Comparison of ENCODE assay signal across 9 cellular contexts in the genomic region with DNA sequence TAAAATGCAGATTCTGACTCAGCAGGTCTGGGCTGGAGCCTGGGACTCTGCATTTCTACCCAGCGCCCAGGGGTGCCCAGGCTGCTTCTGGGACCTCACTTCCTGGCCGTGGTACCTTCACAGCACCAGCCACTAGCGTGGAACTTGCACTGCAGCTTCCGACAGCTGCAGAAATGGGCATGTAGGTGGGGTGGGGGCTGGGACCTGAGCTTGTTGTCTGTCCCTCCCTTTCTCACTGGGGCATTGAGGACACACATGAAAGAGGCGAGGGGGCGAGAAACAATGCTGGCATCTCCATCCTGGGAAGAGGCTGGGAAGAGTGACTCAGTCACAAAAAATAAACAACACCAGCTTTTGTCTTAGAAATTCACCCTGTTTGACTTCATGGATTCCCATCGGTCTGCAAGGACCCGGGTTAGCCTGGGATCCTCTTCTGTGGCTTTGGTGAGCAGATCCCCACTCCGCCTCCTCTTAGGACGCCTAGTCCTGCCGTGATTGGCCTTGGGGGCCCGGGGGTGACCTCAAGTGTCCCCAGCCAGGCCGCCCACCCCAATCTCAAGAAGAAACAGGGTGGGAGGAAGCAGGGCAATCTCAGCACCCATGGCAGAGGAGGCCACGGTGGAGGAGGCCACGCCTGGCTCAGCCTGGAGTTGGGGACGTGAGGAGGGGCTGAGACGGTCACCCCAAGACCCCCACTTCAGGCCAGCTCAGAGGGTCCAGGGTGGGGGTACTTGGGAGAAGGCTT. TPM values are rescaled to one million over a fixed set of nuclear protein-coding genes. Genes with fewer than 3 reads are reported as not detected.
DNase-seq lines count a peak whose midpoint lies in the region; ATAC-seq and TF ChIP-seq lines count a peak whose summit lies in the region.
"Had no signal": no experiment of that assay in that cellular context is flagged by ENCODE, and none has a peak within 500 bp of the region (broad histone marks: within the 10 kb centered on the region; RNA-seq: fewer than 3 reads in every experiment).

No MANE protein-coding gene starts in this region.

- no peak overlapping the region for H2BK20ac ChIP-seq in H9 (ENCODE audit: low read depth, low read length, poor library complexity, severe bottlenecking)

- no peaks in the 10 kb centered on the region; a peak in 1 of 7 replicates for H3K36me3 Mint-ChIP-seq in H9 (ENCODE audit: insufficient read depth in 1 of 3, low read depth in 3 of 3)
- no peaks in the 10 kb centered on the region for H3K36me3 Mint-ChIP-seq in chondrocyte (ENCODE audit: low read depth)

- H2BK15ac ChIP-seq in H9 (ENCODE audit: low read depth, low read length) = no peak overlapping the region

- H3K4me1 Mint-ChIP-seq in H9 (peaks cover 13 to 14% of the 10 kb centered on the region in 2 experiments), chondrocyte (ENCODE audit: low read depth) (peaks cover 40% of the 10 kb centered on the region)

- no peaks in the 10 kb centered on the region for H3K9me3 Mint-ChIP-seq in H9
- H3K9me3 Mint-ChIP-seq in chondrocyte (ENCODE audit: low read depth) = no peaks in the 10 kb centered on the region

- H4K91ac ChIP-seq in H9 (ENCODE audit: insufficient read length, low read depth, low read length) = no peak overlapping the region

- H2BK12ac ChIP-seq in H9 (ENCODE audit: insufficient read length, low read depth, low read length) = no peak overlapping the region

- H2AFZ ChIP-seq in H9 (ENCODE audit: low read length) = no peak overlapping the region

- no peak for ATAC-seq in left lobe of liver
- no peak for ATAC-seq in HG02840 (IDR thresholded peaks at IDR 0.05; ENCODE audit: low FRiP score, unreplicated experiment)
- no peak for ATAC-seq in HG03571 (IDR thresholded peaks at IDR 0.05; ENCODE audit: unreplicated experiment)

- no peak overlapping the region for H3K27ac ChIP-seq in H9 (ENCODE audit: insufficient read length, low read depth, low read length)
- peak overlapping the region; percentile 17 for H3K27ac ChIP-seq in substantia nigra (ENCODE audit: low read depth, low read length, poor library complexity, severe bottlenecking)

- H3K4me1 ChIP-seq in H9 (ENCODE audit: insufficient read depth, low read length) = no peaks in the 10 kb centered on the region

- 0 out of 2 replicates have a peak overlapping the region, but pooled peaks have one; percentile 29 for H3K14ac ChIP-seq in H9 (ENCODE audit: insufficient read depth, low read length)

- no peak overlapping the region for H2BK120ac ChIP-seq in H9 (ENCODE audit: low read depth, low read length, poor library complexity, severe bottlenecking)

- H3K9me3 ChIP-seq in H9 (ENCODE audit: control insufficient read depth, low read depth, low read length) = no peaks in the 10 kb centered on the region

- no peak overlapping the region for H2BK5ac ChIP-seq in H9 (ENCODE audit: insufficient read length, low read length)

- H3K27me3 Mint-ChIP-seq in H9 (ENCODE audit: low read depth) (peaks cover 12% of the 10 kb centered on the region), chondrocyte (ENCODE audit: low read depth) (no peaks in the 10 kb centered on the region)

- no peak overlapping the region for H3K4me3 Mint-ChIP-seq in H9
- H3K4me3 Mint-ChIP-seq in chondrocyte (ENCODE audit: unreplicated experiment) = no peak overlapping the region

- no peaks in the 10 kb centered on the region for H4K20me1 ChIP-seq in H9 (ENCODE audit: control insufficient read depth, insufficient read depth, insufficient read length)

- H3K27ac Mint-ChIP-seq in H9 (peak overlapping the region in 1 of 3 experiments; percentile 61; a peak in 2 of 7 replicates), chondrocyte (ENCODE audit: unreplicated experiment) (peak overlapping the region; percentile 36)

- H3K18ac ChIP-seq in H9 (ENCODE audit: insufficient read length, low read depth, low read length) = peak overlapping the region; percentile 40

- no peak overlapping the region for H3T11ph ChIP-seq in H9 (ENCODE audit: low read length)

- TF ChIP-seq CTCF in H9 (conservative IDR thresholded peaks at IDR 0.05) = no peak
- no peak for TF ChIP-seq CTCF in chondrocyte (IDR thresholded peaks at IDR 0.05)

- WGBS in H9 (ENCODE audit: extremely low coverage, insufficient read length, low lambda C conversion rate) = no CpG with 5 or more reads among the region's 17 CpGs

- no peak overlapping the region for H3K4me2 ChIP-seq in H9 (ENCODE audit: insufficient read depth, insufficient read length, low read length)

- H4K8ac ChIP-seq in H9 (replicated peaks; ENCODE audit: insufficient read length, low read depth, low read length) = no peak overlapping the region

- H3K23me2 ChIP-seq in H9 (ENCODE audit: insufficient read length, low read depth, low read length, poor library complexity, severe bottlenecking) = no peaks in the 10 kb centered on the region

- DNase-seq in H9 = peak; percentile 26
- DNase-seq in chondrocyte (ENCODE audit: low spot score) = no peak
- peak; percentile 41 for DNase-seq in left lobe of liver (ENCODE audit: low spot score)
- peak in 1 of 49 donors; percentile 5 for DNase-seq in substantia nigra (lab: John Stamatoyannopoulos, UW)
- DNase-seq in NCI-H1417 treated with DMSO at 0.1 percent for 48 hours (lab: John Stamatoyannopoulos, UW) = no peak
- no peak for DNase-seq in activated gamma-delta T cell (lab: John Stamatoyannopoulos, UW)
- DNase-seq: activated CD4-positive, CD25-positive, alpha-beta regulatory T cell treated with anti-CD3 and anti-CD28 coated beads, Interleukin-2, amount 50 U/mL, for 72 hours had no signal

- H3K56ac ChIP-seq in H9 (ENCODE audit: insufficient read length, low read depth, low read length) = no peak overlapping the region

- H3K4ac ChIP-seq in H9 (ENCODE audit: low read depth, low read length) = no peak overlapping the region

- no peak overlapping the region for H4K5ac ChIP-seq in H9 (ENCODE audit: insufficient read length, low read depth, low read length)

- H3K23ac ChIP-seq in H9 (ENCODE audit: insufficient read length, low read depth, low read length) = no peak overlapping the region

- H3K27me3 ChIP-seq in H9 (ENCODE audit: insufficient read depth, low read length) = no peaks in the 10 kb centered on the region

- no peaks in the 10 kb centered on the region for H3K79me1 ChIP-seq in H9 (ENCODE audit: insufficient read depth, low read depth, low read length, poor library complexity, severe bottlenecking)

- H3K9ac ChIP-seq in H9 (ENCODE audit: extremely low read depth, insufficient read length, low read length) = no peak overlapping the region

- H2AK5ac ChIP-seq in H9 (ENCODE audit: insufficient read length, low read length) = no peak overlapping the region

- H3K79me2 ChIP-seq in H9 (ENCODE audit: insufficient read depth, low read length) = no peaks in the 10 kb centered on the region

RNA-seq across cellular contexts. Expression of gene POFUT2, which starts 29.9 kb away (rescaled TPM):
- total RNA-seq in H9 (2021) (32.1 and 34.8 TPM in 2 replicates), chondrocyte (59.9 to 73.6 TPM (median 72.4 TPM) in 3 replicates), left lobe of liver (17.5 TPM)

Comparison
In these comparisons a context has a peak if more than half of its experiments do, and no peak if none do; other contexts are left out.
1. DNase-seq: peak in H9 (single experiment) and left lobe of liver (single experiment); none in chondrocyte (single experiment), NCI-H1417 treated with DMSO at 0.1 percent for 48 hours (single experiment) and activated gamma-delta T cell (single experiment).